ENCODE assay signal across 26 cellular contexts in genomic region chr17:68748381-68748780, GRCh38.
"Had no signal": no experiment of that assay in that cellular context is flagged by ENCODE, and none has a peak within 500 bp of the region (broad histone marks: within the 10 kb centered on the region; RNA-seq: fewer than 3 reads in every experiment).

No MANE protein-coding gene starts in this region.

- ATAC-seq: effector memory CD8-positive, alpha-beta T cell; esophagus mucosa; gastrocnemius medialis; heart right ventricle; left cardiac atrium; left lung; left ventricle myocardium superior; lower lobe of right lung; naive thymus-derived CD4-positive, alpha-beta T cell had no signal

- DNase-seq: colonic mucosa; cortex of kidney; effector CD8-positive, alpha-beta T cell; effector memory CD8-positive, alpha-beta T cell; endodermal cell; erythroblast; esophagus squamous epithelium; foreskin fibroblast; foreskin melanocyte; gastrocnemius medialis; glutamatergic neuron; head of caudate nucleus; heart right ventricle; hippocampal formation; left cardiac atrium; left lung; left ventricle myocardium superior; lower lobe of right lung; mesenchymal stem cell; midbrain; naive thymus-derived CD4-positive, alpha-beta T cell had no signal

- H3K27me3 ChIP-seq: colonic mucosa, esophagus squamous epithelium, gastrocnemius medialis, heart right ventricle, left lung had no signal

- H3K9me3 ChIP-seq: colonic mucosa, gastrocnemius medialis, lower lobe of right lung had no signal

- H3K36me3 ChIP-seq: colonic mucosa, esophagus squamous epithelium, gastrocnemius medialis, heart right ventricle, left lung, lower lobe of right lung had no signal

- H3K27ac ChIP-seq: colonic mucosa, epithelial cell of prostate, esophagus squamous epithelium, gastrocnemius medialis, heart right ventricle, left lung, lower lobe of right lung had no signal

- FAIRE-seq: endometrium, islet of Langerhans, keratinocyte had no signal

- H3K4me3 ChIP-seq: colonic mucosa, esophagus squamous epithelium, gastrocnemius medialis, heart right ventricle, left lung, lower lobe of right lung had no signal

- H3K4me1 ChIP-seq: colonic mucosa, esophagus squamous epithelium, gastrocnemius medialis, heart right ventricle, left lung had no signal
